ENCODE assay signal across 9 cellular contexts in genomic region chr17:36617773-36618172, GRCh38.
"Had no signal": no experiment of that assay in that cellular context is flagged by ENCODE, and none has a peak within 500 bp of the region (broad histone marks: within the 10 kb centered on the region; RNA-seq: fewer than 3 reads in every experiment).

No MANE protein-coding gene starts in this region.

- DNase-seq: GM23248, GOT3, H9, HCEC 1CT, IMR-90 had no signal

- H3K27ac ChIP-seq: GM23248, HL-60, KMS-11 had no signal

- H3K4me2 ChIP-seq: KMS-11 had no signal

- H3K4me3 ChIP-seq: GM23248, K562 had no signal

- FAIRE-seq: H54, K562 had no signal

- H3K9ac ChIP-seq: GM23248, KMS-11 had no signal

- H2AFZ ChIP-seq: GM23248 had no signal
